In the genomic region with DNA sequence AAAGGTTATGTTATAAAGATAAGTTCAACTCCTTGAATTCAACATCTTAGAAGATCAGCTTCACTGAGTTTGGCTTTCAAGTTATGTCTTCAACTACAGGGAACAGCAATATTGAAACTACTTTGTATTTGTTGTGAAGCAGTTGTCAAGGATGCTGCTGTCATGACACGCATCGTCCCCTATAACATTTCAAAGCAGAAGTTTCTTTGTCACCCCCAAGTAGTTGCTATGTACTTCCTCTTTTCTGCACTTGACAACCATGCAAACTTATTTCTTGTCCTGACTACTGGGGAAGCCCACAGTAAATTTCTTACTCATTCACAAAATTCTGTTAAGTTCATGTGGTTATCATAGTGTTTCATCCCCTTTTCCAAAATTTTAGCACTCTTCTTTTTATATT, we compare ENCODE assay signal across 8 cellular contexts. TPM values are rescaled to one million over a fixed set of nuclear protein-coding genes. Genes with fewer than 3 reads are reported as not detected.
DNase-seq lines count a peak whose midpoint lies in the region; ATAC-seq, FAIRE-seq and TF ChIP-seq lines count a peak whose summit lies in the region.

No MANE protein-coding gene starts in this region.

- no peak overlapping the region for H3K27ac Mint-ChIP-seq in progenitor cell of endocrine pancreas

- POLR2A ChIA-PET in HepG2 (lab: Yijun Ruan, JAX), result no interaction called here

- no peak overlapping the region for H2AFZ ChIP-seq in HepG2 (ENCODE audit: low read length)

- in situ Hi-C loops in HepG2 (cut with HindIII; ENCODE audit: extremely low pct_ligation_motif_present, low pct_unique_long_range_greater_than_20kb), result no loop called here

- intact Hi-C loops in right lobe of liver (cut with DNase I), result no loop called here
- intact Hi-C loops in HepG2 (cut with micrococcal nuclease; ENCODE audit: unreplicated experiment), result no loop called here
- intact Hi-C loops in posterior vena cava (cut with DNase I), result no loop called here

- H4K20me1 ChIP-seq in HepG2 (ENCODE audit: insufficient read depth, low read length), result no peaks in the 10 kb centered on the region

- TF ChIP-seq POLR2A in right lobe of liver (IDR thresholded peaks at IDR 0.05), result no peak
- no peak for TF ChIP-seq POLR2A in HepG2 (IDR thresholded peaks at IDR 0.05; ENCODE audit: insufficient read depth in 1 of 2, low read depth in 2 of 2, low read length in 2 of 2)
- no peak for TF ChIP-seq POLR2A in Peyer's patch (IDR thresholded peaks at IDR 0.05)

- TF ChIP-seq CTCF in right lobe of liver (IDR thresholded peaks at IDR 0.05), result no peak
- TF ChIP-seq CTCF in HepG2 (CRISPR knock-in tag; IDR thresholded peaks at IDR 0.05), result no peak
- no peak for TF ChIP-seq CTCF in Peyer's patch (IDR thresholded peaks at IDR 0.05)
- TF ChIP-seq CTCF in progenitor cell of endocrine pancreas (IDR thresholded peaks at IDR 0.05; ENCODE audit: unreplicated experiment), result no peak

- TF ChIP-seq EP300 in HepG2 (IDR thresholded peaks at IDR 0.05; ENCODE audit: low read depth in 2 of 2, low read length in 2 of 2) (no peak), HepG2 (CRISPR knock-in tag; IDR thresholded peaks at IDR 0.05; ENCODE audit: borderline replicate concordance) (no peak)

- DNase-seq in right lobe of liver, result no peak
- DNase-seq in HepG2 (ENCODE audit: low spot score), result no peak
- DNase-seq in Peyer's patch, result peak in 1 of 3 donors; percentile 41
- peak; percentile 31 for DNase-seq in fibroblast of gingiva (ENCODE audit: low read depth)
- no peak for DNase-seq in posterior vena cava (ENCODE audit: low spot score)
- no peak for DNase-seq in progenitor cell of endocrine pancreas (ENCODE audit: low spot score, unreplicated experiment)
- DNase-seq in SJCRH30, result no peak

- H3K4me1 ChIP-seq in right lobe of liver (no peaks in the 10 kb centered on the region), HepG2 (ENCODE audit: insufficient read depth, low read length) (peaks cover 10% of the 10 kb centered on the region), Peyer's patch (peaks cover 0 to 11% (median 4%) of the 10 kb centered on the region in 4 donors), SJCRH30 (no peaks in the 10 kb centered on the region)

- BruUV-seq in HepG2 (replicated peaks; lab: Mats Ljungman, UMichigan), result no TSS peak

- no peak overlapping the region for H3K4me2 ChIP-seq in HepG2 (ENCODE audit: low read depth, low read length)

- no peaks in the 10 kb centered on the region for H3K79me2 ChIP-seq in HepG2 (ENCODE audit: insufficient read depth, low read length)

- no peaks in the 10 kb centered on the region for H3K4me1 Mint-ChIP-seq in progenitor cell of endocrine pancreas (ENCODE audit: low read depth)

- H3K4me3 ChIP-seq in right lobe of liver (no peak overlapping the region), HepG2 (replicated peaks in 1 of 3; ENCODE audit: insufficient read depth in 1 of 3, low read depth in 2 of 3, low read length in 3 of 3) (no peak overlapping the region), Peyer's patch (no peak overlapping the region), SJCRH30 (no peak overlapping the region)

- 74% methylated on average over 2 of the region's 2 CpGs for WGBS in right lobe of liver (ENCODE audit: insufficient coverage, low coverage, low lambda C conversion rate, missing lambda C conversion rate)
- WGBS in HepG2 (ENCODE audit: low lambda C conversion rate), result 91% methylated on average over 2 of the region's 2 CpGs

- H3K27me3 ChIP-seq in right lobe of liver (no peaks in the 10 kb centered on the region), HepG2 (ENCODE audit: control insufficient read depth in 1 of 2, insufficient read depth in 2 of 2, low read length in 2 of 2) (no peaks in the 10 kb centered on the region; a peak in 1 of 5 replicates), Peyer's patch (no peaks in the 10 kb centered on the region), SJCRH30 (no peaks in the 10 kb centered on the region)

- no peaks in the 10 kb centered on the region for H3K27me3 Mint-ChIP-seq in progenitor cell of endocrine pancreas

- CTCF ChIA-PET in HepG2 (lab: Yijun Ruan, JAX; ENCODE audit: low intra/inter-chr PET ratio, low total read pairs), result no interaction called here

- peaks cover 0 to 16% (median 9%) of the 10 kb centered on the region in 4 donors for H3K36me3 ChIP-seq in right lobe of liver
- no peaks in the 10 kb centered on the region for H3K36me3 ChIP-seq in HepG2 (replicated peaks in 1 of 2; ENCODE audit: control insufficient read depth in 1 of 2, insufficient read depth in 2 of 2, low read length in 2 of 2)
- peaks cover 0 to 47% (median 0%) of the 10 kb centered on the region in 3 donors for H3K36me3 ChIP-seq in Peyer's patch
- peaks cover 31% of the 10 kb centered on the region for H3K36me3 ChIP-seq in SJCRH30

- no peaks in the 10 kb centered on the region for H3K9me3 Mint-ChIP-seq in progenitor cell of endocrine pancreas (ENCODE audit: low read depth)

- ATAC-seq in right lobe of liver (peak in 3 of 4 donors; percentile 50 to 65 (median 51)), HepG2 (no peak), HG02973 (IDR thresholded peaks at IDR 0.05; ENCODE audit: unreplicated experiment) (peak; percentile 96)

- no peak for TF ChIP-seq RAD21 in HepG2 (CRISPR knock-in tag; IDR thresholded peaks at IDR 0.05)

- peaks cover 8% of the 10 kb centered on the region for H3K36me3 Mint-ChIP-seq in progenitor cell of endocrine pancreas (ENCODE audit: insufficient read depth)

- H3K4me3 Mint-ChIP-seq in progenitor cell of endocrine pancreas (ENCODE audit: low read depth), result no peak overlapping the region

- no peak overlapping the region for H3K9ac ChIP-seq in HepG2 (ENCODE audit: insufficient read depth, low read depth, low read length)

- H3K9me3 ChIP-seq in right lobe of liver, result no peaks in the 10 kb centered on the region
- no peaks in the 10 kb centered on the region for H3K9me3 ChIP-seq in HepG2 (ENCODE audit: low read length)
- no peaks in the 10 kb centered on the region for H3K9me3 ChIP-seq in Peyer's patch
- no peaks in the 10 kb centered on the region for H3K9me3 ChIP-seq in SJCRH30 (replicated peaks)

- H3K27ac ChIP-seq in right lobe of liver, result no peak overlapping the region
- no peak overlapping the region for H3K27ac ChIP-seq in HepG2 (ENCODE audit: extremely low read length, insufficient read depth, low read length)
- H3K27ac ChIP-seq in Peyer's patch, result peak overlapping the region in 3 of 4 donors; percentile 29 to 51 (median 39)
- no peak overlapping the region for H3K27ac ChIP-seq in SJCRH30

- no peak for FAIRE-seq in HepG2 (lab: Jason Lieb, UNC)

TF ChIP-seq in HepG2, 621 proteins besides CTCF, POLR2A, EP300 and RAD21 (continues in another document):
- TF ChIP-seq, protein P1, sequence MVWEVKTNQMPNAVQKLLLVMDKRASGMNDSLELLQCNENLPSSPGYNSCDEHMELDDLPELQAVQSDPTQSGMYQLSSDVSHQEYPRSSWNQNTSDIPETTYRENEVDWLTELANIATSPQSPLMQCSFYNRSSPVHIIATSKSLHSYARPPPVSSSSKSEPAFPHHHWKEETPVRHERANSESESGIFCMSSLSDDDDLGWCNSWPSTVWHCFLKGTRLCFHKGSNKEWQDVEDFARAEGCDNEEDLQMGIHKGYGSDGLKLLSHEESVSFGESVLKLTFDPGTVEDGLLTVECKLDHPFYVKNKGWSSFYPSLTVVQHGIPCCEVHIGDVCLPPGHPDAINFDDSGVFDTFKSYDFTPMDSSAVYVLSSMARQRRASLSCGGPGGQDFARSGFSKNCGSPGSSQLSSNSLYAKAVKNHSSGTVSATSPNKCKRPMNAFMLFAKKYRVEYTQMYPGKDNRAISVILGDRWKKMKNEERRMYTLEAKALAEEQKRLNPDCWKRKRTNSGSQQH (CRISPR knock-in tag; IDR thresholded peaks at IDR 0.05; ENCODE audit: low read depth), result no peak
- TF ChIP-seq, protein P2, sequence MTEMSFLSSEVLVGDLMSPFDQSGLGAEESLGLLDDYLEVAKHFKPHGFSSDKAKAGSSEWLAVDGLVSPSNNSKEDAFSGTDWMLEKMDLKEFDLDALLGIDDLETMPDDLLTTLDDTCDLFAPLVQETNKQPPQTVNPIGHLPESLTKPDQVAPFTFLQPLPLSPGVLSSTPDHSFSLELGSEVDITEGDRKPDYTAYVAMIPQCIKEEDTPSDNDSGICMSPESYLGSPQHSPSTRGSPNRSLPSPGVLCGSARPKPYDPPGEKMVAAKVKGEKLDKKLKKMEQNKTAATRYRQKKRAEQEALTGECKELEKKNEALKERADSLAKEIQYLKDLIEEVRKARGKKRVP (CRISPR knock-in tag; IDR thresholded peaks at IDR 0.05), result no peak
- no peak for TF ChIP-seq RBFOX2 (IDR thresholded peaks at IDR 0.05; ENCODE audit: low read depth, low read length)
- no peak for TF ChIP-seq HMG20B (CRISPR knock-in tag; conservative IDR thresholded peaks at IDR 0.05)
- no peak for TF ChIP-seq FLYWCH1 (CRISPR knock-in tag; IDR thresholded peaks at IDR 0.05)
- no peak for TF ChIP-seq CENPX (CRISPR knock-in tag; IDR thresholded peaks at IDR 0.05)

RNA-seq across cellular contexts. Expression of gene ANTXR2, which starts 14.3 kb away (rescaled TPM):
- total RNA-seq in right lobe of liver (10 to 100 TPM; 24.5 to 86.0 (median 33.7) TPM), HepG2 (2016; rRNA removed; fragmentation: Illumina TruSeq; extraction: Trizol) (8.4 and 14.5 TPM in 2 replicates), Peyer's patch (10 to 100 TPM; 33.5 to 57.8 (median 47.3) TPM), posterior vena cava (100 to 1,000 TPM; 111 to 164 TPM), progenitor cell of endocrine pancreas (46.9 and 49.9 TPM in 2 replicates)
- total RNA-seq in HepG2 (2016; cell fraction: cytosol; rRNA removed; fragmentation: Illumina TruSeq; extraction: Trizol; ENCODE audit: low read depth), result 0.62 and 1.0 TPM in 2 replicates
- 7.1 and 13.3 TPM in 2 replicates for total RNA-seq in HepG2 (2016; cell fraction: insoluble cytoplasmic fraction; rRNA removed; fragmentation: Illumina TruSeq; extraction: Trizol)
- total RNA-seq in HepG2 (2016; cell fraction: membrane; rRNA removed; fragmentation: Illumina TruSeq; extraction: Trizol), result 2.1 and 3.1 TPM in 2 replicates
- 18.8 and 20.1 TPM in 2 replicates for total RNA-seq in HepG2 (2016; cell fraction: nucleus; rRNA removed; fragmentation: Illumina TruSeq; extraction: Trizol)
- polyA plus RNA-seq in HepG2 (2011; rRNA removed), result 4.6 and 4.8 TPM in 2 replicates
- 1.8 and 3.7 TPM in 2 replicates for polyA plus RNA-seq in HepG2 (2011; cell fraction: cytosol; rRNA removed)
- polyA plus RNA-seq in HepG2 (2011; cell fraction: nucleus; rRNA removed), result 1.8 and 2.6 TPM in 2 replicates
- polyA plus RNA-seq in HepG2 (2012), result 4.9 and 8.5 TPM in 2 replicates
- 0.26 and 0.31 TPM in 2 replicates for polyA plus RNA-seq in HepG2 (2016; cell fraction: cytosol; fragmentation: Illumina TruSeq; extraction: Trizol; ENCODE audit: low read depth)
- polyA plus RNA-seq in HepG2 (2016; cell fraction: insoluble cytoplasmic fraction; fragmentation: Illumina TruSeq; extraction: Trizol; ENCODE audit: low read depth), result 4.9 and 5.3 TPM in 2 replicates
- 0.70 and 1.4 TPM in 2 replicates for polyA plus RNA-seq in HepG2 (2016; cell fraction: membrane; fragmentation: Illumina TruSeq; extraction: Trizol; ENCODE audit: low read depth)
- 11.4 and 13.9 TPM in 2 replicates for polyA plus RNA-seq in HepG2 (2016; cell fraction: nucleus; fragmentation: Illumina TruSeq; extraction: Trizol; ENCODE audit: insufficient read depth, low read depth)
- polyA minus RNA-seq in HepG2 (2011; rRNA and poly(A)+ RNA removed; ENCODE audit: low replicate concordance), result 4.2 TPM in 1 of 2 replicates, not detected in the other
- polyA minus RNA-seq in HepG2 (2011; cell fraction: cytosol; rRNA and poly(A)+ RNA removed), result 6.0 and 10.0 TPM in 2 replicates
- 21.8 and 32.9 TPM in 2 replicates for polyA minus RNA-seq in HepG2 (2011; cell fraction: nucleus; rRNA and poly(A)+ RNA removed)
- total RNA-seq in SJCRH30 (2014; rRNA removed; shearing (Covaris generic)), result 34.5 and 35.8 TPM in 2 replicates

Comparison
In these comparisons a context has a peak if more than half of its experiments do, and no peak if none do; other contexts are left out.
1. H3K27ac ChIP-seq: peak in Peyer's patch (3 of 4); none in right lobe of liver (0 of 3), HepG2 (single experiment) and SJCRH30 (single experiment).